13 cellular contexts compared by ENCODE assay signal in genomic region chr2:195320416-195320973, GRCh38.
DNase-seq lines count a peak whose midpoint lies in the region; ATAC-seq and TF ChIP-seq lines count a peak whose summit lies in the region.
"Had no signal": no experiment of that assay in that cellular context is flagged by ENCODE, and none has a peak within 500 bp of the region (broad histone marks: within the 10 kb centered on the region; RNA-seq: fewer than 3 reads in every experiment).

No MANE protein-coding gene starts in this region.

- H3K36me3 Mint-ChIP-seq in CD4-positive, CD25-positive, alpha-beta regulatory T cell: peaks cover 3% of the 10 kb centered on the region
- no peaks in the 10 kb centered on the region for H3K36me3 Mint-ChIP-seq in CD14-positive monocyte

- no peaks in the 10 kb centered on the region for H3K9me2 ChIP-seq in Loucy (replicated peaks; ENCODE audit: low read depth, low read length)

- H4K20me1 ChIP-seq in Loucy (ENCODE audit: insufficient read depth, low read length, poor library complexity, severe bottlenecking): no peaks in the 10 kb centered on the region

- no peak for TF ChIP-seq POLR2A in erythroblast (IDR thresholded peaks at IDR 0.05; ENCODE audit: low read length)

- intact Hi-C loops in CD14-positive monocyte (cut with micrococcal nuclease): no loop called here

- H2AFZ ChIP-seq in Loucy (ENCODE audit: low read length): peak overlapping the region; percentile 9; the same call in 1 of the 2 replicates

- no peak overlapping the region for H3K27ac ChIP-seq in CD4-positive, CD25-positive, alpha-beta regulatory T cell (ENCODE audit: insufficient read depth, low read length, poor library complexity, severe bottlenecking)
- H3K27ac ChIP-seq: right atrium auricular region, upper lobe of right lung had no signal

- peak overlapping the region; percentile 29 for H3K4me2 ChIP-seq in Loucy (ENCODE audit: low read depth, low read length, poor library complexity, severe bottlenecking)

- TF ChIP-seq CTCF in Loucy (conservative IDR thresholded peaks at IDR 0.05; ENCODE audit: low read length) (no peak), CD14-positive monocyte (IDR thresholded peaks at IDR 0.05) (no peak)

- peaks cover 0 to 5% (median 0%) of the 10 kb centered on the region in 7 donors for H3K9me3 Mint-ChIP-seq in CD4-positive, CD25-positive, alpha-beta regulatory T cell
- peaks cover 0 to 2% (median 0%) of the 10 kb centered on the region in 7 donors for H3K9me3 Mint-ChIP-seq in CD14-positive monocyte

- H3K27ac Mint-ChIP-seq in CD4-positive, CD25-positive, alpha-beta regulatory T cell: no peak overlapping the region
- no peak overlapping the region for H3K27ac Mint-ChIP-seq in CD14-positive monocyte
- H3K27ac Mint-ChIP-seq: activated CD8-positive, alpha-beta T cell treated with anti-CD3 and anti-CD28 coated beads, Interleukin-2, amount 10 ng/mL, durations not matched to agents 7 days and 5 days had no signal

- peak in 2 of 3 donors; percentile 4 to 19 for DNase-seq in CD4-positive, CD25-positive, alpha-beta regulatory T cell
- no peak for DNase-seq in erythroblast (lab: John Stamatoyannopoulos, UW)
- DNase-seq in CD14-positive monocyte (ENCODE audit: low spot score): no peak
- no peak for DNase-seq in activated CD4-positive, CD25-positive, alpha-beta regulatory T cell (lab: John Stamatoyannopoulos, UW)
- no peak for DNase-seq in A172 (ENCODE audit: low spot score)
- DNase-seq: activated CD8-positive, alpha-beta T cell treated with anti-CD3 and anti-CD28 coated beads, Interleukin-2, amount 10 ng/mL, durations not matched to agents 7 days and 5 days; Kasumi-1; NCI-H510A; upper lobe of right lung had no signal

- H3K27me3 Mint-ChIP-seq in CD4-positive, CD25-positive, alpha-beta regulatory T cell: no peaks in the 10 kb centered on the region
- H3K27me3 Mint-ChIP-seq in CD14-positive monocyte (ENCODE audit: low read depth in 3 of 3): no peaks in the 10 kb centered on the region

- H3K4me1 Mint-ChIP-seq in CD4-positive, CD25-positive, alpha-beta regulatory T cell: peaks cover 13 to 21% (median 18%) of the 10 kb centered on the region in 4 donors
- H3K4me1 Mint-ChIP-seq in CD14-positive monocyte: no peaks in the 10 kb centered on the region

- H3K4me3 ChIP-seq in CD4-positive, CD25-positive, alpha-beta regulatory T cell (ENCODE audit: low read depth, low read length): no peak overlapping the region
- H3K4me3 ChIP-seq in Loucy (ENCODE audit: low read length, poor library complexity, severe bottlenecking): no peak overlapping the region
- H3K4me3 ChIP-seq: right atrium auricular region, upper lobe of right lung had no signal

- H3K4me1 ChIP-seq in CD4-positive, CD25-positive, alpha-beta regulatory T cell (ENCODE audit: control insufficient read depth, insufficient read depth, low read length, poor library complexity, severe bottlenecking): no peaks in the 10 kb centered on the region
- peaks cover 70% of the 10 kb centered on the region for H3K4me1 ChIP-seq in Loucy (ENCODE audit: insufficient read depth, low read length, poor library complexity, severe bottlenecking)
- H3K4me1 ChIP-seq: right atrium auricular region, upper lobe of right lung had no signal

- H3F3A ChIP-seq in Loucy (ENCODE audit: low read depth): no peaks in the 10 kb centered on the region

- no peak overlapping the region for H3K4me3 Mint-ChIP-seq in CD4-positive, CD25-positive, alpha-beta regulatory T cell
- no peak overlapping the region for H3K4me3 Mint-ChIP-seq in CD14-positive monocyte
- H3K4me3 Mint-ChIP-seq: activated CD8-positive, alpha-beta T cell treated with anti-CD3 and anti-CD28 coated beads, Interleukin-2, amount 10 ng/mL, durations not matched to agents 7 days and 5 days had no signal

- ATAC-seq in CD4-positive, CD25-positive, alpha-beta regulatory T cell (ENCODE audit: low read depth in 2 of 2): peak; percentile 40 to 65
- peak; percentile 78 for ATAC-seq in GM19397 (IDR thresholded peaks at IDR 0.05; ENCODE audit: unreplicated experiment)
- ATAC-seq in HG02884 (IDR thresholded peaks at IDR 0.05; ENCODE audit: unreplicated experiment): peak; percentile 38
- ATAC-seq: activated CD8-positive, alpha-beta T cell treated with anti-CD3 and anti-CD28 coated beads, Interleukin-2, amount 10 ng/mL, durations not matched to agents 7 days and 5 days; upper lobe of right lung had no signal

- H3K27me3 ChIP-seq in CD4-positive, CD25-positive, alpha-beta regulatory T cell (ENCODE audit: control insufficient read depth, insufficient read depth, low read length): peaks cover 3% of the 10 kb centered on the region
- H3K27me3 ChIP-seq in Loucy (ENCODE audit: insufficient read depth, low read length, poor library complexity, severe bottlenecking): no peaks in the 10 kb centered on the region
- H3K27me3 ChIP-seq: right atrium auricular region, upper lobe of right lung had no signal

- H3K9me3 ChIP-seq in CD4-positive, CD25-positive, alpha-beta regulatory T cell (ENCODE audit: control insufficient read depth in 2 of 2, low read length in 2 of 2): peaks cover 0 to 3% of the 10 kb centered on the region in 2 experiments
- H3K9me3 ChIP-seq in Loucy (ENCODE audit: insufficient read depth, low read depth, low read length): peaks cover 21% of the 10 kb centered on the region; the same call in 1 of the 2 replicates
- H3K9me3 ChIP-seq: right atrium auricular region, upper lobe of right lung had no signal

- H3K9ac ChIP-seq in Loucy (ENCODE audit: low read depth, low read length, poor library complexity, severe bottlenecking): no peak overlapping the region

- H3K79me2 ChIP-seq in Loucy (ENCODE audit: insufficient read depth, low read length): no peaks in the 10 kb centered on the region

- H3K36me3 ChIP-seq in CD4-positive, CD25-positive, alpha-beta regulatory T cell (ENCODE audit: control insufficient read depth, insufficient read depth, low read length): no peaks in the 10 kb centered on the region
- H3K36me3 ChIP-seq in Loucy (ENCODE audit: insufficient read depth, low read length): no peaks in the 10 kb centered on the region
- H3K36me3 ChIP-seq: right atrium auricular region, upper lobe of right lung had no signal

Comparison
In these comparisons a context has a peak if more than half of its experiments do, and no peak if none do; other contexts are left out.
1. DNase-seq: peak in CD4-positive, CD25-positive, alpha-beta regulatory T cell (2 of 3); none in erythroblast (0 of 2), CD14-positive monocyte (single experiment), activated CD4-positive, CD25-positive, alpha-beta regulatory T cell (0 of 4) and A172 (single experiment).
2. Peak in every context shown above with its lines, with median percentiles within 50 percentile points of each other: ATAC-seq.